Comparison of ENCODE assay signal across 9 cellular contexts in the genomic region with DNA sequence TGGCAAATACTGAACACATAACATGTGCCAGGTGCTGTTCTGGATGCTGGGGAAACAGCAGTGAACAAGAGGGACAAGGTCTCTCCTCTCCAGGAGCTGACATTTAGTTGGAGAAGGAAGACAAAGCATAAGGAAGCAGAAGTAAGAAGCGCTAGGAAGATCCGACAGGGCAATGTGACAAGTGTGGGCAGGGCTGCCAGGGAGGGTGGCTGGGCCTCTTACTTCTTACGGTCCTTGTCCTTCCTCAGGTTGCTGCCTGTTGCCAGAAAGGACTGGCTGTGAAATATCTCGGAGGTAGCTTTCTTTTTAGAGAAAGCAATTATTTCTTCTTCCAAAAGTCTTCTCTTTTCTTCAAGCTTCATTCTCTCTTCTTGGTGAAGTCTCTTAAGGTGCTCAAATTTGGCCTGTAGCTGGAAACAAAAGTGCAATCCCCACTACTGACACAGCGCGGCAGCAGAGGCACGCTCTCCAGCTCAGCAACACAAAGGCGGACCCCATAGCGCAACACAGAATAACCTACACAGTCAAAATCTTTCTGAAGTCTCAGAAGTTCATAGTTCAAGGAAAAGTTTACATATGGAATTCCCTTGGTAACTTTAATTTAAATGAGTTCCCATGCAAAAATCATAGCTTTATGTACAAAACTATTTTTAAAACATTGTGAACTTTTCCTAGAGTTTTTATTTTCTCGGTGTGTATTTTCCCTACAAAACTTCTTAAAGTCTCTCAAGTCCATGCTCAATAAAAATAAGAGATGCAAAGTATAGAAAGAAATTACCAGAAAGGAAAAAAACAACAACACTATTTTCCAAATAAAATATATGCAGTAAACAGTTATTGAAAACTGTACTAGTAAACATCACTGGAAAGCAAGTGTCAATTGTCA.
DNase-seq lines count a peak whose midpoint lies in the region; ATAC-seq, FAIRE-seq and TF ChIP-seq lines count a peak whose summit lies in the region.
"Had no signal": no experiment of that assay in that cellular context is flagged by ENCODE, and none has a peak within 500 bp of the region (broad histone marks: within the 10 kb centered on the region; RNA-seq: fewer than 3 reads in every experiment).

No MANE protein-coding gene starts in this region.

- TF ChIP-seq CTCF in HCT116 (IDR thresholded peaks at IDR 0.05 in 2 of 3, conservative IDR thresholded peaks at IDR 0.05 in 1 of 3; ENCODE audit: borderline replicate concordance in 1 of 3, insufficient read depth in 1 of 3, low read depth in 2 of 3, low read length in 2 of 3), result peak; percentile 76 to 82 (median 77)
- peak; percentile 98 for TF ChIP-seq CTCF in WI38 (IDR thresholded peaks at IDR 0.05; ENCODE audit: low read depth, low read length)
- peak; percentile 94 to 96 for TF ChIP-seq CTCF in mammary epithelial cell (conservative IDR thresholded peaks at IDR 0.05 in 1 of 2, IDR thresholded peaks at IDR 0.05 in 1 of 2; ENCODE audit: extremely low read depth in 1 of 2, insufficient read depth in 1 of 2, low read depth in 1 of 2, low read length in 2 of 2)
- TF ChIP-seq CTCF in keratinocyte (optimal IDR thresholded peaks at IDR 0.05 in 1 of 3, IDR thresholded peaks at IDR 0.05 in 1 of 3, conservative IDR thresholded peaks at IDR 0.05 in 1 of 3; ENCODE audit: extremely low read depth in 1 of 3, insufficient read depth in 2 of 3, low read length in 3 of 3), result peak; percentile 85 to 96 (median 92)

- in situ Hi-C loops in mammary epithelial cell (cut with MboI; ENCODE audit: low sequenced_read_pairs in 2 of 2), result no loop called here

- BruUV-seq in HCT116 (replicated peaks; lab: Mats Ljungman, UMichigan) (no TSS peak), mammary epithelial cell (replicated peaks; lab: Mats Ljungman, UMichigan) (no TSS peak)

- H3K9me2 ChIP-seq in HCT116 (ENCODE audit: insufficient read depth), result no peaks in the 10 kb centered on the region

- POLR2A ChIA-PET in HCT116 (lab: Charles Lee), result interaction anchor here (1.3 kb wide), 1 partner anchor 17 kb away, joined by 3 read pairs; no protein-coding TSS in a partner anchor

- H3K79me2 ChIP-seq in HCT116 (ENCODE audit: insufficient read depth, low read length) (no peaks in the 10 kb centered on the region), mammary epithelial cell (ENCODE audit: insufficient read depth, low read length) (no peaks in the 10 kb centered on the region), keratinocyte (ENCODE audit: control insufficient read depth, insufficient read depth, low read length) (no peaks in the 10 kb centered on the region)

- intact Hi-C loops in HCT116 (cut with micrococcal nuclease) (loop anchor here (1.0 to 5.0 kb wide), 2 partner anchors 66 to 190 kb away; a partner anchor contains a TSS), mammary epithelial cell (cut with micrococcal nuclease) (loop anchor here (5.0 kb wide), 1 partner anchor 116 kb away; no protein-coding TSS in a partner anchor)

- peak; percentile 87 for TF ChIP-seq RAD21 in HCT116 (IDR thresholded peaks at IDR 0.05; ENCODE audit: low read depth)

- H2AFZ ChIP-seq in HCT116 (ENCODE audit: low read depth, low read length, poor library complexity, severe bottlenecking), result no peak overlapping the region
- H2AFZ ChIP-seq in mammary epithelial cell (ENCODE audit: low read depth, low read length), result no peak overlapping the region
- no peak overlapping the region for H2AFZ ChIP-seq in keratinocyte (ENCODE audit: control insufficient read depth, low read length)

- no peaks in the 10 kb centered on the region for H3K9me3 ChIP-seq in HCT116 (ENCODE audit: control insufficient read depth in 1 of 2, insufficient read depth in 1 of 2, low read depth in 1 of 2, low read length in 2 of 2)
- H3K9me3 ChIP-seq in mammary epithelial cell (replicated peaks; ENCODE audit: insufficient read depth, low read length), result no peaks in the 10 kb centered on the region
- no peaks in the 10 kb centered on the region for H3K9me3 ChIP-seq in keratinocyte (ENCODE audit: control insufficient read depth, low read depth, low read length)

- H3K4me3 ChIP-seq in HCT116 (replicated peaks in 1 of 2; ENCODE audit: low read depth in 1 of 2, low read length in 2 of 2), result no peak overlapping the region
- no peak overlapping the region for H3K4me3 ChIP-seq in WI38 (ENCODE audit: low read depth, low read length)
- no peak overlapping the region for H3K4me3 ChIP-seq in mammary epithelial cell (replicated peaks in 1 of 3; ENCODE audit: insufficient read depth in 1 of 3, low read depth in 2 of 3, low read length in 3 of 3)
- no peak overlapping the region for H3K4me3 ChIP-seq in keratinocyte (ENCODE audit: control insufficient read depth in 2 of 3, extremely low read depth in 1 of 3, insufficient read depth in 2 of 3, low read depth in 1 of 3, low read length in 3 of 3)

- CTCF ChIA-PET in HCT116 (lab: Charles Lee) (interaction anchor here (0.7 to 1.8 kb wide), 16 partner anchors 10 to 189 kb away, joined by 3 to 23 read pairs (median 4); a partner anchor contains a TSS), mammary epithelial cell (lab: Charles Lee; ENCODE audit: low non-redundant PET) (interaction anchor here (0.5 to 1.7 kb wide), 8 partner anchors 48 to 189 kb away, joined by 3 to 24 read pairs (median 8); no protein-coding TSS in a partner anchor)

- H3K4me2 ChIP-seq in HCT116 (ENCODE audit: low read length), result no peak overlapping the region
- H3K4me2 ChIP-seq in mammary epithelial cell (ENCODE audit: insufficient read depth, low read depth, low read length), result no peak overlapping the region
- no peak overlapping the region for H3K4me2 ChIP-seq in keratinocyte (ENCODE audit: control insufficient read depth, extremely low read depth, insufficient read depth, low read depth, low read length)

- 27% methylated on average over 10 of the region's 10 CpGs for WGBS in mammary epithelial cell (ENCODE audit: low coverage, missing lambda C conversion rate)

- H3K36me3 ChIP-seq in HCT116 (ENCODE audit: control insufficient read depth in 1 of 2, insufficient read depth in 2 of 2, low read length in 2 of 2), result peaks cover 0 to 4% of the 10 kb centered on the region in 2 experiments; a peak in 2 of 4 replicates
- peaks cover 11% of the 10 kb centered on the region for H3K36me3 ChIP-seq in mammary epithelial cell (ENCODE audit: insufficient read depth, low read length)
- H3K36me3 ChIP-seq in keratinocyte (ENCODE audit: control insufficient read depth in 2 of 2, extremely low read depth in 1 of 2, insufficient read depth in 2 of 2, low read length in 2 of 2), result peaks cover 3 to 11% of the 10 kb centered on the region in 2 experiments

- H3K27ac ChIP-seq in HCT116 (ENCODE audit: low read depth, low read length) (no peak overlapping the region), mammary epithelial cell (ENCODE audit: insufficient read depth, low read depth, low read length) (no peak overlapping the region), keratinocyte (ENCODE audit: control insufficient read depth, insufficient read depth, low read length) (no peak overlapping the region)
- H3K27ac ChIP-seq: epithelial cell of prostate had no signal

- RAD21 ChIA-PET in HCT116 (lab: Charles Lee; ENCODE audit: low non-redundant PET in 1 of 2, low total read pairs in 2 of 2, uncharacterized antibody in 2 of 2, unreplicated experiment in 2 of 2), result interaction anchor here (1.0 to 1.8 kb wide), 5 partner anchors 62 to 190 kb away, joined by 3 to 11 read pairs (median 3); no protein-coding TSS in a partner anchor

- H4K20me1 ChIP-seq in HCT116 (ENCODE audit: insufficient read depth), result no peaks in the 10 kb centered on the region; the same call in 1 of the 2 replicates
- H4K20me1 ChIP-seq in mammary epithelial cell (ENCODE audit: insufficient read depth, low read length), result no peaks in the 10 kb centered on the region
- no peaks in the 10 kb centered on the region for H4K20me1 ChIP-seq in keratinocyte (ENCODE audit: control insufficient read depth, extremely low read depth, insufficient read depth, low read length)

- peak; percentile 57 for DNase-seq in GDM1 (lab: John Stamatoyannopoulos, UW)
- peak; percentile 28 for DNase-seq in HCT116 (ENCODE audit: low read depth, low spot score)
- peak; percentile 41 for DNase-seq in NCI-H1694 (lab: John Stamatoyannopoulos, UW)
- DNase-seq in mammary epithelial cell, result peak; percentile 35
- DNase-seq in keratinocyte (ENCODE audit: low read depth, low spot score), result no peak
- DNase-seq in stimulated activated CD4-positive, alpha-beta T cell treated with anti-CD3 and anti-CD28 coated beads, Interleukin-2, amount 100 ng/mL, for 48 hours, result peak; percentile 55 to 62

- dilution Hi-C loops in mammary epithelial cell (cut with HindIII; ENCODE audit: low sequenced_read_pairs) (loop anchor here (5.0 kb wide), 1 partner anchor 76 kb away; no protein-coding TSS in a partner anchor), keratinocyte (cut with MboI; ENCODE audit: extremely low pct_ligation_motif_present, low sequenced_read_pairs) (no loop called here)

- ATAC-seq in HCT116 (peak; percentile 95), HG02973 (IDR thresholded peaks at IDR 0.05; ENCODE audit: unreplicated experiment) (no peak)

- peak; percentile 93 for FAIRE-seq in keratinocyte (lab: Jason Lieb, UNC)

- H3K9ac ChIP-seq in HCT116 (ENCODE audit: low read length) (no peak overlapping the region), mammary epithelial cell (ENCODE audit: insufficient read depth, low read length) (no peak overlapping the region), keratinocyte (ENCODE audit: control insufficient read depth, extremely low read depth, insufficient read depth, low read length) (no peak overlapping the region)

- no peaks in the 10 kb centered on the region for H3K9me1 ChIP-seq in keratinocyte (ENCODE audit: control insufficient read depth, extremely low read depth, insufficient read depth, low read length)

- no peak for TF ChIP-seq POLR2A in HCT116 (IDR thresholded peaks at IDR 0.05; ENCODE audit: borderline replicate concordance, extremely low read depth, insufficient read depth, insufficient read length)

- no peaks in the 10 kb centered on the region for H3K27me3 ChIP-seq in HCT116 (ENCODE audit: insufficient read depth, low read length)
- H3K27me3 ChIP-seq in mammary epithelial cell (ENCODE audit: insufficient read depth, low read length), result no peaks in the 10 kb centered on the region
- H3K27me3 ChIP-seq in keratinocyte (ENCODE audit: control insufficient read depth, extremely low read depth, insufficient read depth, low read length), result no peaks in the 10 kb centered on the region

- H3K4me1 ChIP-seq in HCT116 (ENCODE audit: control insufficient read depth in 1 of 2, insufficient read depth in 2 of 2, low read length in 2 of 2) (peaks cover 0 to 3% of the 10 kb centered on the region in 2 experiments; a peak in 1 of 4 replicates), mammary epithelial cell (ENCODE audit: insufficient read depth, low read length) (no peaks in the 10 kb centered on the region), keratinocyte (ENCODE audit: control insufficient read depth, extremely low read depth, insufficient read depth, low read length) (no peaks in the 10 kb centered on the region)
